In the genomic region with DNA sequence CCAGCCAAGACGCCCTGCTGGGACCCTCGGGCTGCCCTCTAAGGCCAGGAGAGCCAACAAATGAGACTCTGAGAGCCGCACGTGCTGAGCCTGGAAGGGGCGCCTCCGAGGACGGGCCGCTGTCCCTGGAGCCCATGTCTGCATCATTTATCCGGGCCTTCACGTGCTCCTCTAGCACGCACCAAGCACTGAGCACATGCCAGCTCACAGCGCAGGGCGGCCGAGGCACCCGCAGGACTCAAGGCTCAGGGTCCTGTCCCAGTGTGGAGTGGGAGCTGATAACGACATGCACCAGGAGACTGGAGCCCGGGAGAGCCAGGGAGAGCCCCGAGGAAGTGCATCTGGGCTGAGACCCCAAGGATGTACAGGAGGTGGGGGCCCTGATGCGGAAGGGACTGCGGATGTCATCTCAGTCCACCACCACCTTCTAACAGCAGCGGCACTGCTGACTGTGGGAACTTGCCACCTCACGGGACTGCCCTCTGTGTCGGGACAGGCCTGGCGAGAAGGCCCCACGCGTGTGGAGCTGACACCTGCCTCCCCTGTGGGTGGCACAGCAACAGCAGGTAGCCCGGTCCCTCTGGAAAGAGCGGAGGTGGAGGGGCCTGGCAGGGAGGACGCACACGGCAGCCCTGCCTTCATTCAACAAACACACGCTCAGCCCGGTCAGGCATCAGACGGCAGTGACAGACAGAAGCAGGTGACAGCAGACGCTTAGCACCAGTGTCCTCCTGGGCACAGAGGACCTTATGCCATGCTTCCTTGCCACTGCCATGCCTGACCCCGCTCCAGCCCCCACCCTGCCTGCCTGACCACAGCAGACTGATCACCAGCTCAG, we compare ENCODE assay signal across 15 cellular contexts.
DNase-seq lines count a peak whose midpoint lies in the region; ATAC-seq and TF ChIP-seq lines count a peak whose summit lies in the region.
"Had no signal": no experiment of that assay in that cellular context is flagged by ENCODE, and none has a peak within 500 bp of the region (broad histone marks: within the 10 kb centered on the region; RNA-seq: fewer than 3 reads in every experiment).

No MANE protein-coding gene starts in this region.

- H3K4me1 Mint-ChIP-seq in T-helper 17 cell = peaks cover 14% of the 10 kb centered on the region
- no peaks in the 10 kb centered on the region for H3K4me1 Mint-ChIP-seq in CD14-positive monocyte
- H3K4me1 Mint-ChIP-seq: B cell had no signal

- DNase-seq in ELF-1 (ENCODE audit: low read depth, low spot score) (peak; percentile 0), T-helper 17 cell (peak in 1 of 3 donors; percentile 12), islet precursor cell (peak; percentile 52), retina (peak; percentile 53), superior temporal gyrus (ENCODE audit: extremely low spot score) (no peak), T1000 (lab: John Stamatoyannopoulos, UW) (no peak), amniotic stem cell (lab: John Stamatoyannopoulos, UW) (no peak), CD14-positive monocyte (ENCODE audit: low spot score) (no peak)
- DNase-seq: activated CD4-positive, alpha-beta memory T cell treated with anti-CD3 and anti-CD28 coated beads, Interleukin-2, amount 10 ng/mL, durations not matched to agents 7 days and 5 days; midbrain; NCI-H1436 treated with DMSO at 0.1 percent for 48 hours; stimulated activated CD4-positive, alpha-beta T cell treated with anti-CD3 and anti-CD28 coated beads, Interleukin-15, amount 100 ng/mL, for 24 hours had no signal

- intact Hi-C loops in CD14-positive monocyte (cut with micrococcal nuclease) = no loop called here

- ATAC-seq in T-helper 17 cell = no peak

- no peaks in the 10 kb centered on the region for H3K9me3 ChIP-seq in T-helper 17 cell (ENCODE audit: control insufficient read depth, low read length, poor library complexity, severe bottlenecking)
- H3K9me3 ChIP-seq: ascending aorta had no signal

- H3K36me3 Mint-ChIP-seq in T-helper 17 cell (ENCODE audit: low read depth) (no peaks in the 10 kb centered on the region), CD14-positive monocyte (peaks cover 7 to 10% of the 10 kb centered on the region in 2 donors)

- TF ChIP-seq CTCF in CD14-positive monocyte (IDR thresholded peaks at IDR 0.05) = no peak

- H3K27ac Mint-ChIP-seq in T-helper 17 cell = no peak overlapping the region
- peak overlapping the region in 1 of 7 donors; percentile 64 for H3K27ac Mint-ChIP-seq in CD14-positive monocyte
- H3K27ac Mint-ChIP-seq: activated CD4-positive, alpha-beta memory T cell treated with anti-CD3 and anti-CD28 coated beads, Interleukin-2, amount 10 ng/mL, durations not matched to agents 7 days and 5 days; activated T-helper 1 cell treated with anti-CD3 and anti-CD28 coated beads, Interleukin-12 subunit alpha, Interleukin-12 subunit beta, Interleukin-2, Interleukin-4 antibody, amounts not matched to agents 30 ng/mL and 10 ng/mL and 1 ng/mL, durations not matched to agents 14 hours and 24 hours and 36 hours; B cell had no signal

- H3K9me3 Mint-ChIP-seq in CD14-positive monocyte = peaks cover 0 to 22% (median 2%) of the 10 kb centered on the region in 7 donors
- H3K9me3 Mint-ChIP-seq: activated CD4-positive, alpha-beta memory T cell treated with anti-CD3 and anti-CD28 coated beads, Interleukin-2, amount 10 ng/mL, durations not matched to agents 7 days and 5 days; activated T-helper 1 cell treated with anti-CD3 and anti-CD28 coated beads, Interleukin-12 subunit alpha, Interleukin-12 subunit beta, Interleukin-2, Interleukin-4 antibody, amounts not matched to agents 30 ng/mL and 10 ng/mL and 1 ng/mL, durations not matched to agents 14 hours and 24 hours and 36 hours had no signal

- H3K4me3 Mint-ChIP-seq in T-helper 17 cell = peak overlapping the region; percentile 66
- H3K4me3 Mint-ChIP-seq in CD14-positive monocyte = no peak overlapping the region
- H3K4me3 Mint-ChIP-seq: activated CD4-positive, alpha-beta memory T cell treated with anti-CD3 and anti-CD28 coated beads, Interleukin-2, amount 10 ng/mL, durations not matched to agents 7 days and 5 days; activated T-helper 1 cell treated with anti-CD3 and anti-CD28 coated beads, Interleukin-12 subunit alpha, Interleukin-12 subunit beta, Interleukin-2, Interleukin-4 antibody, amounts not matched to agents 30 ng/mL and 10 ng/mL and 1 ng/mL, durations not matched to agents 14 hours and 24 hours and 36 hours; B cell had no signal

- H3K27me3 Mint-ChIP-seq in T-helper 17 cell (no peaks in the 10 kb centered on the region), CD14-positive monocyte (ENCODE audit: low read depth in 3 of 3) (peaks cover 0 to 2% (median 2%) of the 10 kb centered on the region in 3 donors)
- H3K27me3 Mint-ChIP-seq: activated CD4-positive, alpha-beta memory T cell treated with anti-CD3 and anti-CD28 coated beads, Interleukin-2, amount 10 ng/mL, durations not matched to agents 7 days and 5 days; B cell had no signal

Comparison
In these comparisons a context has a peak if more than half of its experiments do, and no peak if none do; other contexts are left out.
1. DNase-seq: peak in ELF-1 (single experiment), islet precursor cell (single experiment) and retina (single experiment); none in superior temporal gyrus (single experiment), T1000 (single experiment), amniotic stem cell (single experiment) and CD14-positive monocyte (single experiment).